Comparison of ENCODE assay signal across 10 cellular contexts in the genomic region with DNA sequence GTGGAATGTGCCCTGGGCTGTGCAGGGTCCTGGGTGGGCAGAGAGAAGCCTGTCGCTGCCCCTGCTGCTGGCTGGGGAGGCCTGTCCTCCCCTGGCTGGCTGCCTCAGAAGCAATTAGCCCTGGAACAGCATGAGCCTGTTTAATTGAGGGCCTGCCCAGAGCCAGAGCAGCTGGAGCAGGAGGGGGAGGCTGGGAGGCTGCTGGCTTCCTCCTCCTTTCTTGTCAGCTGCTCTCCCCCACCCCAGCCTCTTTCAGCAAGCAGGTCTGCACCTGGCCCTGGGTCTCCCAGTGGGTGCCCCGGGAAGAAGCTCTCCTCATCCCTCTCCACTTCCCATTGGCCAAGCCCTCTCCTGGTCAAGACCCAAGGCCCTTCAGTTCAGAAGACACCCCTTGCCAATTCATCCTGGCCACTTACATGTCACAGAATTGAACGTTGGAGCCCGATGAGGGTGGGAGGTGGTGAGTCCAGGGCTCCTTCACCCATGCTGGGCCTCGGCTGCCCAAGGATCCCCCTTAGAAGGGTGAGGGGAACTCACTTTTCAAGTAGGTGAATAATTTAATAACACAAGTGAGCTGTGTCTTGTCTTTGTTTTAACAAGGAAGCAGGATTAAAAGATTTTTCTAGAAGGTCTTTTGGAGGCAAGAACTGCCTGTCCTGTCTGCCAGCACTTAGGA. TPM values are rescaled to one million over a fixed set of nuclear protein-coding genes. Genes with fewer than 3 reads are reported as not detected.
A peak's percentile ranks its signal among the peaks of the same experiment; 100 is the strongest.
DNase-seq lines count a peak whose midpoint lies in the region; ATAC-seq and TF ChIP-seq lines count a peak whose summit lies in the region.
"Had no signal": no experiment of that assay in that cellular context is flagged by ENCODE, and none has a peak within 500 bp of the region (broad histone marks: within the 10 kb centered on the region; RNA-seq: fewer than 3 reads in every experiment).

No MANE protein-coding gene starts in this region.

- no peak overlapping the region for H3K4me3 Mint-ChIP-seq in stimulated activated naive B cell treated with anti-CD40 and anti-IgM and Interleukin-4, amounts not matched to agents 10 μg/mL and 1 μg/mL and 100 μg/mL, for 72 hours
- H3K4me3 Mint-ChIP-seq: GM23338 had no signal

- peaks cover 25 to 41% of the 10 kb centered on the region in 2 donors for H3K36me3 Mint-ChIP-seq in stimulated activated naive B cell treated with anti-CD40 and anti-IgM and Interleukin-4, amounts not matched to agents 10 μg/mL and 1 μg/mL and 100 μg/mL, for 72 hours

- no peak for TF ChIP-seq CTCF in spleen (IDR thresholded peaks at IDR 0.05 in 8 of 11, conservative IDR thresholded peaks at IDR 0.05 in 3 of 11)

- H3K4me1 Mint-ChIP-seq in stimulated activated naive B cell treated with anti-CD40 and anti-IgM and Interleukin-4, amounts not matched to agents 10 μg/mL and 1 μg/mL and 100 μg/mL, for 72 hours: peaks cover 11 to 15% of the 10 kb centered on the region in 2 donors

- peak overlapping the region in 7 of 8 donors; percentile 11 to 67 (median 49) for H3K27ac ChIP-seq in spleen

- H3K27me3 Mint-ChIP-seq in stimulated activated naive B cell treated with anti-CD40 and anti-IgM and Interleukin-4, amounts not matched to agents 10 μg/mL and 1 μg/mL and 100 μg/mL, for 72 hours: no peaks in the 10 kb centered on the region

- WGBS in spleen, 5 donors: 69 to 81% (median 74%) methylated on average over 3 to 5 of the region's 5 CpGs

- ATAC-seq in Right ventricle myocardium superior (ENCODE audit: poor library complexity) (peak; percentile 66), HG03025 (IDR thresholded peaks at IDR 0.05; ENCODE audit: low FRiP score, unreplicated experiment) (no peak)
- ATAC-seq in stimulated activated naive B cell treated with anti-CD40 and anti-IgM and Interleukin-4, amounts not matched to agents 10 μg/mL and 1 μg/mL and 100 μg/mL, for 72 hours (replicated peaks): no peak
- ATAC-seq: GM23338 had no signal

- H3K4me3 ChIP-seq in spleen: no peak overlapping the region
- H3K4me3 ChIP-seq: GM23338 had no signal

- H3K27me3 ChIP-seq in spleen (replicated peaks in 1 of 7): no peaks in the 10 kb centered on the region

- H3K9me3 Mint-ChIP-seq in stimulated activated naive B cell treated with anti-CD40 and anti-IgM and Interleukin-4, amounts not matched to agents 10 μg/mL and 1 μg/mL and 100 μg/mL, for 72 hours: no peaks in the 10 kb centered on the region
- H3K9me3 Mint-ChIP-seq: GM23338 had no signal

- intact Hi-C loops in Right ventricle myocardium superior (cut with DNase I): loop anchor here (5.0 kb wide), 1 partner anchor 86 kb away; a partner anchor contains a TSS
- intact Hi-C loops in spleen (cut with DNase I; ENCODE audit: low total_unique reads): no loop called here

- H3K9me3 ChIP-seq in spleen: no peaks in the 10 kb centered on the region

- peaks cover 0 to 52% (median 39%) of the 10 kb centered on the region in 6 donors for H3K36me3 ChIP-seq in spleen

- H3K27ac Mint-ChIP-seq in stimulated activated naive B cell treated with anti-CD40 and anti-IgM and Interleukin-4, amounts not matched to agents 10 μg/mL and 1 μg/mL and 100 μg/mL, for 72 hours: no peak overlapping the region
- H3K27ac Mint-ChIP-seq: GM23338 had no signal

- TF ChIP-seq POLR2A in spleen (IDR thresholded peaks at IDR 0.05): no peak

- DNase-seq in NCI-H1417 (lab: John Stamatoyannopoulos, UW) (peak; percentile 60 to 93 (median 82)), NCI-H524 treated with DMSO at 0.1 percent for 48 hours (lab: John Stamatoyannopoulos, UW) (peak; percentile 29), Right ventricle myocardium superior (no peak), spleen (no peak), SW480 (ENCODE audit: low spot score) (no peak), SIG-M5 treated with dmso at 0.1 percent for 504 hours (lab: John Stamatoyannopoulos, UW; ENCODE audit: unreplicated experiment) (no peak)
- no peak for DNase-seq in stimulated activated naive B cell treated with anti-CD40 and anti-IgM and Interleukin-4, amounts not matched to agents 10 μg/mL and 1 μg/mL and 100 μg/mL, for 72 hours
- DNase-seq: stimulated activated naive CD4-positive, alpha-beta T cell had no signal

- H3K4me1 ChIP-seq in spleen: peaks cover 0 to 39% (median 8%) of the 10 kb centered on the region in 6 donors

RNA-seq across cellular contexts. Expression of a gene that starts 13.2 kb away (rescaled TPM):
- total RNA-seq in Right ventricle myocardium superior (11.5 TPM), spleen (100 to 1,000 TPM; 112 to 193 (median 170) TPM)
- polyA plus RNA-seq in spleen: 10 to 100 TPM; 25.2 to 66.1 (median 60.3) TPM

RNA-seq across cellular contexts. Expression of a gene that starts 13.4 kb away (rescaled TPM):
- total RNA-seq in Right ventricle myocardium superior (not detected), spleen (under 1 TPM in 2 of 7 donors, not detected in 5; 0.59 to 0.92 TPM)
- polyA plus RNA-seq in spleen: under 1 TPM in 1 of 3 donors, not detected in 2; 0.08 TPM
- polyA plus RNA-seq: GM23338 had no signal

RNA-seq across cellular contexts. Expression of a gene that starts 23.1 kb away (rescaled TPM):
- total RNA-seq in Right ventricle myocardium superior (37.3 TPM), spleen (10 to 100 TPM; 23.4 to 53.8 (median 33.8) TPM)
- 10 to 100 TPM; 14.8 to 37.8 (median 16.5) TPM for polyA plus RNA-seq in spleen

RNA-seq across cellular contexts. Expression of a gene that starts 35.0 kb away (rescaled TPM):
- total RNA-seq in Right ventricle myocardium superior (70.8 TPM), spleen (100 to 1,000 TPM in 1 of 7 donors, 10 to 100 TPM in 6; 34.8 to 100 (median 52.2) TPM)
- polyA plus RNA-seq in spleen: 10 to 100 TPM; 26.2 to 80.9 (median 67.9) TPM

RNA-seq across cellular contexts. Expression of a gene that starts 54.8 kb away (rescaled TPM):
- total RNA-seq in Right ventricle myocardium superior: not detected
- total RNA-seq in spleen: 10 to 100 TPM in 4 of 7 donors, not detected in 3; 40.8 to 98.6 (median 65.9) TPM
- polyA plus RNA-seq in spleen: 10 to 100 TPM in 2 of 3 donors, under 1 TPM in 1; 0.47 to 74.4 (median 41.6) TPM
- total RNA-seq: GM23338 had no signal
- polyA plus RNA-seq: GM23338 had no signal

Comparison
In these comparisons a context has a peak if more than half of its experiments do, and no peak if none do; other contexts are left out.
1. DNase-seq: peak in NCI-H1417 (3 of 3) and NCI-H524 treated with DMSO at 0.1 percent for 48 hours (single experiment); none in Right ventricle myocardium superior (single experiment), spleen (single experiment), SW480 (single experiment), stimulated activated naive B cell treated with anti-CD40 and anti-IgM and Interleukin-4, amounts not matched to agents 10 μg/mL and 1 μg/mL and 100 μg/mL, for 72 hours (single experiment) and SIG-M5 treated with dmso at 0.1 percent for 504 hours (single experiment).